33 cellular contexts compared by ENCODE assay signal in genomic region chrX:67346667-67347066, GRCh38.
"Had no signal": no experiment of that assay in that cellular context is flagged by ENCODE, and none has a peak within 500 bp of the region (broad histone marks: within the 10 kb centered on the region; RNA-seq: fewer than 3 reads in every experiment).

No MANE protein-coding gene starts in this region.

- DNase-seq: activated CD4-positive, alpha-beta memory T cell treated with anti-CD3 and anti-CD28 coated beads, Interleukin-2, amount 10 ng/mL, durations not matched to agents 7 days and 5 days; activated CD4-positive, alpha-beta T cell treated with anti-CD3 and anti-CD28 coated beads for 1 hour; activated CD4-positive, alpha-beta T cell treated with anti-CD3 and anti-CD28 coated beads for 48 hours; activated CD4-positive, CD25-positive, alpha-beta regulatory T cell; activated CD8-positive, alpha-beta memory T cell treated with anti-CD3 and anti-CD28 coated beads for 24 hours; activated CD8-positive, alpha-beta memory T cell treated with anti-CD3 and anti-CD28 coated beads, Interleukin-2, amount 10 ng/mL, durations not matched to agents 7 days and 5 days; activated CD8-positive, alpha-beta memory T cell treated with anti-CD3 and anti-CD28 coated beads, Interleukin-2, amount 50 U/mL, for 48 hours; activated effector memory CD4-positive, alpha-beta T cell treated with Interleukin-2 at 50 U/mL for 16 hours; activated naive CD4-positive, alpha-beta T cell treated with anti-CD3 and anti-CD28 coated beads, Interleukin-2, amount 50 U/mL, for 16 hours; activated naive CD8-positive, alpha-beta T cell treated with anti-CD3 and anti-CD28 coated beads for 36 hours; activated T-cell treated with anti-CD3 and anti-CD28 coated beads, Interleukin-2, amount 50 U/mL, for 48 hours; amniotic stem cell; aorta; Kasumi-1; MG63; MV-4-11; NCI-H1092; NCI-H1436 treated with DMSO at 0.1 percent for 48 hours; NCI-H1694 treated with DMSO at 0.1 percent for 48 hours; NCI-H2029; NCI-H345; NCI-H524 treated with DMSO at 0.1 percent for 48 hours; NK-92 treated with Interleukin-12 subunit alpha and Interleukin-12 subunit beta, amount 100 ng/mL, for 24 hours; PC-3; Peyer's patch; RPMI8226; SHP77 treated with DMSO at 0.1 percent for 48 hours; T-helper 1 cell; T-helper 2 cell; T-helper 9 cell; WERI-Rb-1 had no signal

- H3K36me3 ChIP-seq: cardiac muscle cell, MG63, Peyer's patch, WERI-Rb-1 had no signal

- H3K9me3 ChIP-seq: MG63, Peyer's patch had no signal

- ATAC-seq: activated CD8-positive, alpha-beta memory T cell treated with anti-CD3 and anti-CD28 coated beads, Interleukin-2, amount 10 ng/mL, durations not matched to agents 7 days and 5 days; PC-3; SK-N-SH treated with all-trans-retinoic acid at 6 μM for 48 hours had no signal

- H3K27me3 ChIP-seq: cardiac muscle cell, MG63, Peyer's patch had no signal

- H3K4me1 ChIP-seq: Peyer's patch had no signal

- H3K27ac ChIP-seq: cardiac muscle cell, Peyer's patch, WERI-Rb-1 had no signal

- H3K4me3 ChIP-seq: cardiac muscle cell, MG63, Peyer's patch had no signal
